In the genomic region with DNA sequence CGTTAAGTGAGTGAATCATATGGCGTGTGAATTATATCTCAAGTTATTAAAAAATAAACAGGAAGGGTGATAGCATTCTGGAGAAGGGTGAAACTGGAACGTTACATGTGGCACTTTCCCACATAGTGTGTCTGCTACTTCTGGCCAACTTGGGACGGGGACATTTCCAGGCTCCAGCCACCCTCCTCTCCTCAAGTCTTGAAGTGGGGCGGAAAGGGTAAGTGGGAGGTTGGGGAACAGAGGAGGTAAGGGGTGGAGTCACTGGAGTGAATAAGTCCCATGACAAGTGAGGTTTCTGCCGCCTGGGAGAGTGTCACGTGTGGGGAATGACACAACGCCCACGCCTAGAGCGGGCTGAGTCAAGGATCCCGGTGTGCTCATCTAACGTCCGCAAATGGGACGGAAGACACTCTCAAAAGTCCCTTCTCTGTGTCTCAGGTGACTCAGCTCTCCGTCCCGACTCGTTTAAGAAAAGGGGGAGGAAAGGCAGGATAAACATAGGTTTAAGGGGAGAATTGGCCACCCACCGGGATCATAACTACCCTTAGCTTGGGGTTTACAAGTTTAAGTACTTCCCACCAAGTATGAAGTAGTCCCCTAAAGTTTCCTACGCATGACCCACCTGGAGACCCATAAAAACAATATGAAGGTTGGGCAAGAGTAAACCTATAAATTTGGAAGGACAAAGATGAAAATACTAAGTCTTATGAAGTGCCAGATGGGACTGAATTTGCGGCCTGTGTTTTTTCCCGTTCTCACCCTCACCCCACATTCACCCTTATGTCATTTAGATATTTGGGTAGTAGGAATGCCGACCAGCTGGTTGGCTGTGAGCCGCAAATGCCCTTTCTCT, we compare ENCODE assay signal across 8 cellular contexts. TPM values are rescaled to one million over a fixed set of nuclear protein-coding genes. Genes with fewer than 3 reads are reported as not detected.
DNase-seq lines count a peak whose midpoint lies in the region; TF ChIP-seq lines count a peak whose summit lies in the region.

No MANE protein-coding gene starts in this region.

- no peak for TF ChIP-seq CTCF in kidney epithelial cell (IDR thresholded peaks at IDR 0.05; ENCODE audit: insufficient read depth, low read length, poor library complexity, severe bottlenecking)

- peak; percentile 56 for DNase-seq in D341Med (ENCODE audit: low spot score)
- peak; percentile 69 for DNase-seq in H7
- peak; percentile 58 for DNase-seq in NCI-H2171 (lab: John Stamatoyannopoulos, UW)
- peak; percentile 81 to 85 for DNase-seq in activated CD4-positive, alpha-beta T cell treated with anti-CD3 and anti-CD28 coated beads for 24 hours (ENCODE audit: low read depth in 2 of 2)
- DNase-seq in cerebellum (ENCODE audit: low spot score) = peak; percentile 64
- peak; percentile 94 for DNase-seq in kidney epithelial cell (ENCODE audit: low read depth)
- DNase-seq in stimulated activated CD4-positive, alpha-beta T cell treated with anti-CD3 and anti-CD28 coated beads, Interleukin-12 subunit alpha, Interleukin-12 subunit beta, amount 100 ng/mL, for 48 hours (ENCODE audit: low read depth in 2 of 3, low spot score in 1 of 3) = peak; percentile 88 to 89 (median 88)
- DNase-seq in NCI-H1092 treated with DMSO at 0.1 percent for 48 hours (lab: John Stamatoyannopoulos, UW) = no peak

- peak overlapping the region; percentile 68 for H3K4me3 ChIP-seq in H7 (ENCODE audit: insufficient read depth, low read depth, low read length)
- H3K4me3 ChIP-seq in kidney epithelial cell (ENCODE audit: low read depth, low read length) = peak overlapping the region; percentile 34

- H3K36me3 ChIP-seq in H7 (replicated peaks; ENCODE audit: control insufficient read depth, insufficient read depth, low read length) (no peaks in the 10 kb centered on the region), kidney epithelial cell (ENCODE audit: control insufficient read depth, insufficient read depth, low read length) (no peaks in the 10 kb centered on the region)

- H3K27me3 ChIP-seq in H7 (ENCODE audit: control insufficient read depth, insufficient read depth, low read length) (no peaks in the 10 kb centered on the region), kidney epithelial cell (ENCODE audit: control insufficient read depth, insufficient read depth, low read length) (no peaks in the 10 kb centered on the region)

RNA-seq across cellular contexts. Expression of gene SPAG9, which starts 1.2 kb away (rescaled TPM):
- total RNA-seq in H7 (2014; rRNA removed; shearing (Covaris generic)) = 29.8 and 42.0 TPM in 2 replicates
- total RNA-seq in cerebellum (327 TPM), kidney epithelial cell (85.5 and 104 TPM in 2 replicates)

RNA-seq across cellular contexts. Expression of gene NME1, which starts 31.5 kb away (rescaled TPM):
- total RNA-seq in H7 (2014; rRNA removed; shearing (Covaris generic)) = 168 and 211 TPM in 2 replicates
- 35.8 TPM for total RNA-seq in cerebellum
- 129 and 162 TPM in 2 replicates for total RNA-seq in kidney epithelial cell

RNA-seq across cellular contexts. Expression of gene NME2, which starts 44.4 kb away (rescaled TPM):
- 605 and 649 TPM in 2 replicates for total RNA-seq in H7 (2014; rRNA removed; shearing (Covaris generic))
- total RNA-seq in cerebellum (104 TPM), kidney epithelial cell (1,008 and 1,016 TPM in 2 replicates)
